In genomic region chr15:89498574-89498906, GRCh38 we compare ENCODE assay signal across 28 cellular contexts. TPM values are rescaled to one million over a fixed set of nuclear protein-coding genes. Genes with fewer than 3 reads are reported as not detected.
DNase-seq lines count a peak whose midpoint lies in the region; ATAC-seq, FAIRE-seq and TF ChIP-seq lines count a peak whose summit lies in the region.
"Had no signal": no experiment of that assay in that cellular context is flagged by ENCODE, and none has a peak within 500 bp of the region (broad histone marks: within the 10 kb centered on the region; RNA-seq: fewer than 3 reads in every experiment).

No MANE protein-coding gene starts in this region.

- intact Hi-C loops in right lobe of liver (cut with DNase I): loop anchor here (10.0 kb wide), 1 partner anchor 56 kb away; no protein-coding TSS in a partner anchor
- intact Hi-C loops in HepG2 (cut with micrococcal nuclease; ENCODE audit: unreplicated experiment): loop anchor here (10.0 kb wide), 1 partner anchor 176 kb away; the partner anchor contains the start of gene PLIN1
- intact Hi-C loops in stomach (cut with DNase I; ENCODE audit: low total_unique reads): no loop called here

- no peak overlapping the region for H2AFZ ChIP-seq in HepG2 (ENCODE audit: low read length)

- H3K9me3 ChIP-seq in right lobe of liver (no peaks in the 10 kb centered on the region), HepG2 (ENCODE audit: low read length) (no peaks in the 10 kb centered on the region), stomach (peaks cover 0 to 9% (median 0%) of the 10 kb centered on the region in 4 donors)
- H3K9me3 ChIP-seq: Caco-2, heart right ventricle had no signal

- BruUV-seq in HepG2 (replicated peaks; lab: Mats Ljungman, UMichigan): no TSS peak

- DNase-seq in right lobe of liver (peak in 2 of 3 donors; percentile 1 to 3), HepG2 (ENCODE audit: low spot score) (no peak), left lobe of liver (ENCODE audit: low spot score) (peak; percentile 32), stomach (no peak), urothelium cell line (ENCODE audit: low spot score) (no peak)
- DNase-seq: activated CD4-positive, alpha-beta T cell treated with anti-CD3 and anti-CD28 coated beads, Interleukin-2, amount 10 ng/mL, durations not matched to agents 7 days and 5 days; activated naive CD4-positive, alpha-beta T cell treated with anti-CD3 and anti-CD28 coated beads, Interleukin-2, amount 50 U/mL, for 16 hours; C1 segment of cervical spinal cord; Caco-2; DMS79; effector CD4-positive, alpha-beta T cell; foreskin melanocyte; GF-D8; H7; heart right ventricle; Karpas-422; left cardiac atrium; NCI-H1694; NCI-H446 treated with DMSO at 0.1 percent for 48 hours; SHP77 treated with DMSO at 0.1 percent for 48 hours; stimulated activated naive CD8-positive, alpha-beta T cell treated with anti-CD3 and anti-CD28 coated beads, Interleukin-15, Interleukin-2, amounts not matched to agents 100 U/mL and 50 U/mL, for 24 hours; T-helper 9 cell had no signal

- H3K4me1 ChIP-seq in right lobe of liver: no peaks in the 10 kb centered on the region
- H3K4me1 ChIP-seq in HepG2 (ENCODE audit: insufficient read depth, low read length): no peaks in the 10 kb centered on the region; the same call in 1 of the 2 replicates
- peaks cover 0 to 10% (median 7%) of the 10 kb centered on the region in 4 donors for H3K4me1 ChIP-seq in stomach

- no peak for TF ChIP-seq RAD21 in HepG2 (CRISPR knock-in tag; IDR thresholded peaks at IDR 0.05)

- H3K27ac ChIP-seq in right lobe of liver (no peak overlapping the region), HepG2 (ENCODE audit: extremely low read length, insufficient read depth, low read length) (no peak overlapping the region), VCaP (peak overlapping the region; percentile 39), stomach (no peak overlapping the region)
- H3K27ac ChIP-seq: brain microvascular endothelial cell, heart right ventricle had no signal

- CTCF ChIA-PET in HepG2 (lab: Yijun Ruan, JAX; ENCODE audit: low intra/inter-chr PET ratio, low total read pairs): no interaction called here

- no peak overlapping the region for H3K4me2 ChIP-seq in HepG2 (ENCODE audit: low read depth, low read length)

- no peak for TF ChIP-seq EP300 in HepG2 (IDR thresholded peaks at IDR 0.05; ENCODE audit: low read depth in 2 of 2, low read length in 2 of 2)
- no peak for TF ChIP-seq EP300 in HepG2 (CRISPR knock-in tag; IDR thresholded peaks at IDR 0.05; ENCODE audit: borderline replicate concordance)
- TF ChIP-seq EP300 in stomach (IDR thresholded peaks at IDR 0.05): no peak

- FAIRE-seq in HepG2 (lab: Jason Lieb, UNC) (no peak), urothelium cell line (lab: Jason Lieb, UNC) (no peak)

- H3K4me3 ChIP-seq in right lobe of liver (no peak overlapping the region), HepG2 (replicated peaks in 1 of 3; ENCODE audit: insufficient read depth in 1 of 3, low read depth in 2 of 3, low read length in 3 of 3) (no peak overlapping the region), stomach (no peak overlapping the region)
- H3K4me3 ChIP-seq: heart right ventricle had no signal

- H3K27me3 ChIP-seq in right lobe of liver (no peaks in the 10 kb centered on the region), HepG2 (ENCODE audit: control insufficient read depth in 1 of 2, insufficient read depth in 2 of 2, low read length in 2 of 2) (peaks cover 0 to 30% of the 10 kb centered on the region in 2 experiments; a peak in 2 of 5 replicates), stomach (peaks cover 5 to 99% (median 57%) of the 10 kb centered on the region in 3 donors)

- no peaks in the 10 kb centered on the region for H3K79me2 ChIP-seq in HepG2 (ENCODE audit: insufficient read depth, low read length)

- 100% methylated on average over 1 of the region's 2 CpGs for WGBS in right lobe of liver (ENCODE audit: insufficient coverage, low coverage, low lambda C conversion rate, missing lambda C conversion rate)
- 59% methylated on average over 2 of the region's 2 CpGs for WGBS in HepG2 (ENCODE audit: low lambda C conversion rate)
- 76 to 85% (median 83%) methylated on average over 2 of the region's 2 CpGs for WGBS in stomach, 5 donors

- POLR2A ChIA-PET in HepG2 (lab: Yijun Ruan, JAX): no interaction called here

- no peaks in the 10 kb centered on the region for H3K36me3 ChIP-seq in right lobe of liver
- no peaks in the 10 kb centered on the region for H3K36me3 ChIP-seq in HepG2 (replicated peaks in 1 of 2; ENCODE audit: control insufficient read depth in 1 of 2, insufficient read depth in 2 of 2, low read length in 2 of 2)
- H3K36me3 ChIP-seq in stomach: no peaks in the 10 kb centered on the region
- H3K36me3 ChIP-seq: brain microvascular endothelial cell, heart right ventricle had no signal

- TF ChIP-seq POLR2A in right lobe of liver (IDR thresholded peaks at IDR 0.05) (no peak), HepG2 (IDR thresholded peaks at IDR 0.05; ENCODE audit: insufficient read depth in 1 of 2, low read depth in 2 of 2, low read length in 2 of 2) (no peak), stomach (IDR thresholded peaks at IDR 0.05) (no peak)

- no peak for TF ChIP-seq CTCF in right lobe of liver (IDR thresholded peaks at IDR 0.05)
- TF ChIP-seq CTCF in HepG2 (CRISPR knock-in tag; IDR thresholded peaks at IDR 0.05): no peak
- TF ChIP-seq CTCF in VCaP (conservative IDR thresholded peaks at IDR 0.05): no peak
- no peak for TF ChIP-seq CTCF in stomach (IDR thresholded peaks at IDR 0.05)

- no peaks in the 10 kb centered on the region for H4K20me1 ChIP-seq in HepG2 (ENCODE audit: insufficient read depth, low read length)

- ATAC-seq in right lobe of liver (no peak), HepG2 (no peak), left lobe of liver (no peak), GM21447 (IDR thresholded peaks at IDR 0.05; ENCODE audit: unreplicated experiment) (no peak)
- ATAC-seq: stimulated activated naive CD8-positive, alpha-beta T cell treated with anti-CD3 and anti-CD28 coated beads, Interleukin-15, Interleukin-2, amounts not matched to agents 100 U/mL and 50 U/mL, for 24 hours had no signal

- in situ Hi-C loops in HepG2 (cut with HindIII; ENCODE audit: extremely low pct_ligation_motif_present, low pct_unique_long_range_greater_than_20kb): loop anchor here (5.0 kb wide), 1 partner anchor 54 kb away; no protein-coding TSS in a partner anchor

- H3K9ac ChIP-seq in HepG2 (ENCODE audit: insufficient read depth, low read depth, low read length): no peak overlapping the region

TF ChIP-seq in HepG2, 621 proteins besides CTCF, POLR2A, EP300 and RAD21:
- TF ChIP-seq MTA1 (CRISPR knock-in tag; IDR thresholded peaks at IDR 0.05; ENCODE audit: borderline replicate concordance) (no peak), ZNF333 (CRISPR knock-in tag; IDR thresholded peaks at IDR 0.05; ENCODE audit: borderline replicate concordance) (no peak), ZNF891 (CRISPR knock-in tag; IDR thresholded peaks at IDR 0.05) (no peak), SIX1 (CRISPR knock-in tag; IDR thresholded peaks at IDR 0.05; ENCODE audit: borderline replicate concordance) (no peak), ARNTL (CRISPR knock-in tag; IDR thresholded peaks at IDR 0.05) (no peak), GTF2F1 (IDR thresholded peaks at IDR 0.05; ENCODE audit: low read length) (no peak), NFE2 (CRISPR knock-in tag; IDR thresholded peaks at IDR 0.05) (no peak), RCOR2 (CRISPR knock-in tag; IDR thresholded peaks at IDR 0.05) (no peak), ZNF337 (CRISPR knock-in tag; IDR thresholded peaks at IDR 0.05; ENCODE audit: borderline replicate concordance, low read depth) (no peak), JARID2 (CRISPR knock-in tag; IDR thresholded peaks at IDR 0.05; ENCODE audit: insufficient replicate concordance) (no peak)

RNA-seq across cellular contexts. Expression of gene RHCG, which starts 2.2 kb away (rescaled TPM):
- under 1 TPM in 5 of 6 experiments, not detected in 1; 0.20 to 0.82 (median 0.37) TPM for total RNA-seq in right lobe of liver
- not detected in 2 replicates for total RNA-seq in HepG2 (2016; rRNA removed; fragmentation: Illumina TruSeq; extraction: Trizol)
- not detected in 2 replicates for total RNA-seq in HepG2 (2016; cell fraction: cytosol; rRNA removed; fragmentation: Illumina TruSeq; extraction: Trizol; ENCODE audit: low read depth)
- total RNA-seq in HepG2 (2016; cell fraction: insoluble cytoplasmic fraction; rRNA removed; fragmentation: Illumina TruSeq; extraction: Trizol): not detected in 2 replicates
- total RNA-seq in HepG2 (2016; cell fraction: membrane; rRNA removed; fragmentation: Illumina TruSeq; extraction: Trizol): not detected in 2 replicates
- not detected in 2 replicates for total RNA-seq in HepG2 (2016; cell fraction: nucleus; rRNA removed; fragmentation: Illumina TruSeq; extraction: Trizol)
- not detected in 2 replicates for polyA plus RNA-seq in HepG2 (2011; rRNA removed)
- not detected in 2 replicates for polyA plus RNA-seq in HepG2 (2011; cell fraction: cytosol; rRNA removed)
- polyA plus RNA-seq in HepG2 (2011; cell fraction: nucleus; rRNA removed): not detected in 2 replicates
- not detected in 2 replicates for polyA plus RNA-seq in HepG2 (2012)
- polyA plus RNA-seq in HepG2 (2016; cell fraction: cytosol; fragmentation: Illumina TruSeq; extraction: Trizol; ENCODE audit: low read depth): not detected in 2 replicates
- not detected in 2 replicates for polyA plus RNA-seq in HepG2 (2016; cell fraction: insoluble cytoplasmic fraction; fragmentation: Illumina TruSeq; extraction: Trizol; ENCODE audit: low read depth)
- polyA plus RNA-seq in HepG2 (2016; cell fraction: membrane; fragmentation: Illumina TruSeq; extraction: Trizol; ENCODE audit: low read depth): not detected in 2 replicates
- polyA plus RNA-seq in HepG2 (2016; cell fraction: nucleus; fragmentation: Illumina TruSeq; extraction: Trizol; ENCODE audit: insufficient read depth, low read depth): not detected in 2 replicates
- 0.33 TPM in 1 of 2 replicates, not detected in the other for polyA minus RNA-seq in HepG2 (2011; rRNA and poly(A)+ RNA removed; ENCODE audit: low replicate concordance)
- not detected in 2 replicates for polyA minus RNA-seq in HepG2 (2011; cell fraction: cytosol; rRNA and poly(A)+ RNA removed)
- not detected in 2 replicates for polyA minus RNA-seq in HepG2 (2011; cell fraction: nucleus; rRNA and poly(A)+ RNA removed)
- 0.15 TPM for total RNA-seq in left lobe of liver
- 10 to 100 TPM in 1 of 5 donors, 1 to 10 TPM in 1, under 1 TPM in 1, not detected in 2; 0.73 to 15.2 (median 5.7) TPM for total RNA-seq in stomach
- 1,000 to 10,000 TPM in 1 of 3 donors, 1 to 10 TPM in 1, under 1 TPM in 1; 0.19 to 1,120 (median 3.1) TPM for polyA plus RNA-seq in stomach
- total RNA-seq: activated CD4-positive, alpha-beta T cell treated with anti-CD3 and anti-CD28 coated beads, Interleukin-2, amount 10 ng/mL, durations not matched to agents 7 days and 5 days; activated T-helper 1 cell treated with anti-CD3 and anti-CD28 coated beads, Interleukin-12 subunit alpha, Interleukin-12 subunit beta, Interleukin-2, Interleukin-4 antibody, amounts not matched to agents 30 ng/mL and 10 ng/mL and 1 ng/mL, durations not matched to agents 14 hours and 24 hours and 36 hours; Caco-2; epithelial cell of proximal tubule; H7; progenitor cell of endocrine pancreas had no signal

Comparison
In these comparisons a context has a peak if more than half of its experiments do, and no peak if none do; other contexts are left out.
1. DNase-seq: peak in right lobe of liver (2 of 3) and left lobe of liver (single experiment); none in HepG2 (single experiment), stomach (single experiment) and urothelium cell line (single experiment).